ENCODE assay signal across 27 cellular contexts in the genomic region with DNA sequence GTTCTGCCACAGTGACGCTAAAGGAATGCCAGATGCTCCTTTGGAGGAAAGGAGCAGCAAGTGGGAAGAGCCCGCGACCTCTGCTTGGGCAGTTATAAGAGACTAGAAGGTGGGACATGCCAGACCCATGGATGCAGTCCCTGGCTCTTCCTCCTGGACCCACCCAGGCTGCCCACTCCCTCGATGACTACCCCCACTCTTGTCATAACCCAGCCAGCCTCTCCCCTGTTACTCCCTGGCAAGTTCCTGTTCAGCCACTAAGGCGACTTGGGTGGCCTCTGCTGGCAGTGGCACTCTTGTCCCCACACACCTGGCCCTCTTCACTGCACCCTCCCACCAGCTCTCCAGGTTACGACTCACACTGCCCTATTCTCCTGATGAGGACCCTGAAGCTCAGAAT. TPM values are rescaled to one million over a fixed set of nuclear protein-coding genes. Genes with fewer than 3 reads are reported as not detected.
"Had no signal": no experiment of that assay in that cellular context is flagged by ENCODE, and none has a peak within 500 bp of the region (broad histone marks: within the 10 kb centered on the region; RNA-seq: fewer than 3 reads in every experiment).

No MANE protein-coding gene starts in this region.

- H3K4me3 ChIP-seq: ascending aorta, cardiac muscle cell, MG63, SJSA1 had no signal

- ATAC-seq: activated CD8-positive, alpha-beta T cell treated with anti-CD3 and anti-CD28 coated beads for 36 hours; activated T-cell treated with anti-CD3 and anti-CD28 coated beads, Interleukin-2, amount 50 U/mL, for 72 hours; activated T-helper 17 cell treated with anti-CD3 and anti-CD28 coated beads, Interleukin-2, amount 50 U/mL, for 72 hours; Panc1 had no signal

- H3K27me3 ChIP-seq: ascending aorta, cardiac muscle cell, MG63, SJSA1 had no signal

- H3K4me1 ChIP-seq: ascending aorta had no signal

- H3K9ac ChIP-seq: SK-N-SH had no signal

- H3K27ac ChIP-seq: ascending aorta, cardiac muscle cell, SJSA1 had no signal

- H3K4me2 ChIP-seq: SK-N-SH had no signal

- H3K9me3 ChIP-seq: ascending aorta, MG63, SJSA1, SK-N-SH had no signal

- DNase-seq: activated CD4-positive, alpha-beta T cell treated with anti-CD3 and anti-CD28 coated beads, Interleukin-2, amount 10 ng/mL, durations not matched to agents 24 days and 14 days; activated CD4-positive, alpha-beta T cell treated with anti-CD3 and anti-CD28 coated beads, Interleukin-2, amount 50 U/mL, for 4 hours; activated CD8-positive, alpha-beta T cell treated with anti-CD3 and anti-CD28 coated beads for 36 hours; activated gamma-delta T cell; activated naive CD4-positive, alpha-beta T cell treated with Interleukin-2 at 50 U/mL for 16 hours; activated naive CD8-positive, alpha-beta T cell treated with anti-CD3 and anti-CD28 coated beads, Interleukin-2, amount 10 ng/mL, durations not matched to agents 7 days and 5 days; activated T-cell treated with anti-CD3 and anti-CD28 coated beads, Interleukin-2, amount 50 U/mL, for 1 hour; activated T-cell treated with anti-CD3 and anti-CD28 coated beads, Interleukin-2, amount 50 U/mL, for 72 hours; amygdala; MG63; NCI-H1048; NCI-H1105 treated with DMSO at 0.1 percent for 48 hours; NCI-H1436; NCI-H1694; NCI-H1930; NCI-H2081 treated with DMSO at 0.1 percent for 48 hours; NCI-H345; NCI-H526 treated with DMSO at 0.1 percent for 48 hours; NCI-H774; SHP77 treated with DMSO at 0.1 percent for 48 hours had no signal

- H3K36me3 ChIP-seq: ascending aorta, cardiac muscle cell, MG63 had no signal

RNA-seq across cellular contexts. Expression of gene COL13A1, which starts 33.5 kb away (rescaled TPM):
- total RNA-seq: activated CD4-positive, alpha-beta T cell treated with anti-CD3 and anti-CD28 coated beads, Interleukin-2, amount 10 ng/mL, durations not matched to agents 24 days and 14 days; activated CD8-positive, alpha-beta memory T cell treated with anti-CD3 and anti-CD28 coated beads for 36 hours; activated CD8-positive, alpha-beta T cell treated with anti-CD3 and anti-CD28 coated beads for 36 hours; activated naive CD8-positive, alpha-beta T cell treated with anti-CD3 and anti-CD28 coated beads, Interleukin-2, amount 10 ng/mL, durations not matched to agents 7 days and 5 days; activated T-cell treated with anti-CD3 and anti-CD28 coated beads, Interleukin-2, amount 50 U/mL, for 72 hours; activated T-helper 17 cell treated with anti-CD3 and anti-CD28 coated beads, Interleukin-2, amount 50 U/mL, for 72 hours had no signal
